10 cellular contexts compared by ENCODE assay signal in genomic region chr2:71933467-71934319, GRCh38.
DNase-seq lines count a peak whose midpoint lies in the region; TF ChIP-seq lines count a peak whose summit lies in the region.
"Had no signal": no experiment of that assay in that cellular context is flagged by ENCODE, and none has a peak within 500 bp of the region (broad histone marks: within the 10 kb centered on the region; RNA-seq: fewer than 3 reads in every experiment).

No MANE protein-coding gene starts in this region.

- no peaks in the 10 kb centered on the region for H3K9me3 ChIP-seq in esophagus muscularis mucosa

- H3K27ac ChIP-seq in esophagus muscularis mucosa (replicated peaks in 1 of 4), result no peak overlapping the region
- H3K27ac ChIP-seq: C4-2B, VCaP had no signal

- H3K4me3 ChIP-seq in LNCaP clone FGC (ENCODE audit: low read depth, low read length) (no peak overlapping the region), esophagus muscularis mucosa (no peak overlapping the region), retinal pigment epithelial cell (ENCODE audit: low read length) (no peak overlapping the region)

- TF ChIP-seq EP300 in esophagus muscularis mucosa (IDR thresholded peaks at IDR 0.05), result no peak

- H3K4me1 ChIP-seq in esophagus muscularis mucosa, result peaks cover 0 to 3% (median 0%) of the 10 kb centered on the region in 4 donors

- peaks cover 0 to 9% (median 0%) of the 10 kb centered on the region in 4 donors for H3K27me3 ChIP-seq in esophagus muscularis mucosa

- H3K36me3 ChIP-seq in esophagus muscularis mucosa, result no peaks in the 10 kb centered on the region

- WGBS in esophagus muscularis mucosa, result 64% methylated on average over 5 of the region's 8 CpGs

- DNase-seq in NCI-H2171 treated with DMSO at 0.1 percent for 48 hours (lab: John Stamatoyannopoulos, UW) (peak; percentile 5), NCI-H2171 (lab: John Stamatoyannopoulos, UW) (no peak), LNCaP clone FGC (ENCODE audit: low read depth) (no peak), esophagus muscularis mucosa (ENCODE audit: extremely low spot score) (peak; percentile 89), retinal pigment epithelial cell (ENCODE audit: low read depth) (no peak), NCI-H2196 treated with DMSO at 0.1 percent for 48 hours (lab: John Stamatoyannopoulos, UW; ENCODE audit: unreplicated experiment) (no peak), COR-L47 (lab: John Stamatoyannopoulos, UW) (no peak), HK-2 (ENCODE audit: unreplicated experiment) (no peak)

- TF ChIP-seq POLR2A in esophagus muscularis mucosa (IDR thresholded peaks at IDR 0.05; ENCODE audit: low read depth), result no peak

- intact Hi-C loops in esophagus muscularis mucosa (cut with DNase I), result no loop called here

- TF ChIP-seq CTCF in LNCaP clone FGC (IDR thresholded peaks at IDR 0.05; ENCODE audit: control insufficient read depth, extremely low read depth, insufficient read depth) (0 out of 2 replicates have a peak, but pooled peaks have one; percentile 14), esophagus muscularis mucosa (IDR thresholded peaks at IDR 0.05) (no peak), retinal pigment epithelial cell (conservative IDR thresholded peaks at IDR 0.05; ENCODE audit: low read depth, low read length) (peak; percentile 61)

Comparison
In these comparisons a context has a peak if more than half of its experiments do, and no peak if none do; other contexts are left out.
1. DNase-seq: peak in NCI-H2171 treated with DMSO at 0.1 percent for 48 hours (single experiment) and esophagus muscularis mucosa (single experiment); none in NCI-H2171 (single experiment), LNCaP clone FGC (single experiment), retinal pigment epithelial cell (single experiment), NCI-H2196 treated with DMSO at 0.1 percent for 48 hours (single experiment), COR-L47 (single experiment) and HK-2 (single experiment).
2. CTCF ChIP-seq: peak in LNCaP clone FGC (single experiment) and retinal pigment epithelial cell (single experiment); none in esophagus muscularis mucosa (0 of 3).